Comparison of ENCODE assay signal across 8 cellular contexts in genomic region chr16:50644730-50645129, GRCh38. TPM values are rescaled to one million over a fixed set of nuclear protein-coding genes. Genes with fewer than 3 reads are reported as not detected.
A peak's percentile ranks its signal among the peaks of the same experiment; 100 is the strongest.
DNase-seq lines count a peak whose midpoint lies in the region; ATAC-seq and TF ChIP-seq lines count a peak whose summit lies in the region.

No MANE protein-coding gene starts in this region.

- H3K79me1 ChIP-seq in IMR-90 (ENCODE audit: low read depth in 1 of 2, low read length in 2 of 2), result no peaks in the 10 kb centered on the region

- no peak overlapping the region for H3K23ac ChIP-seq in IMR-90 (ENCODE audit: low read depth, low read length)

- H3K9me1 ChIP-seq in IMR-90 (ENCODE audit: insufficient read depth, low read length), result no peaks in the 10 kb centered on the region

- TF ChIP-seq RAD21 in IMR-90 (IDR thresholded peaks at IDR 0.05; ENCODE audit: low read length), result peak; percentile 20; the same call in 1 of the 2 replicates

- H3K36me3 ChIP-seq in CD8-positive, alpha-beta T cell (ENCODE audit: insufficient read depth, low read length), result no peaks in the 10 kb centered on the region
- H3K36me3 ChIP-seq in IMR-90 (ENCODE audit: control insufficient read depth, insufficient read depth, low read length) (no peaks in the 10 kb centered on the region), stomach (peaks cover 0 to 22% (median 0%) of the 10 kb centered on the region in 4 donors)

- H2AK5ac ChIP-seq in IMR-90 (ENCODE audit: low read depth, low read length), result no peak overlapping the region

- ATAC-seq in CD8-positive, alpha-beta T cell, result peak; percentile 77
- ATAC-seq in IMR-90 (ENCODE audit: low read depth) (no peak), left ventricle myocardium superior (peak; percentile 68), GM18520 (IDR thresholded peaks at IDR 0.05; ENCODE audit: unreplicated experiment) (no peak)

- H4K8ac ChIP-seq in IMR-90 (ENCODE audit: low read depth in 2 of 2, low read length in 2 of 2), result no peak overlapping the region

- no peak overlapping the region for H3K4me2 ChIP-seq in IMR-90 (ENCODE audit: low read depth, low read length)

- H4K5ac ChIP-seq in IMR-90 (ENCODE audit: low read depth, low read length), result no peak overlapping the region

- TF ChIP-seq CTCF in CD8-positive, alpha-beta T cell (IDR thresholded peaks at IDR 0.05), result peak; percentile 46
- TF ChIP-seq CTCF in IMR-90 (conservative IDR thresholded peaks at IDR 0.05; ENCODE audit: low read depth, low read length) (0 out of 2 replicates have a peak, but pooled peaks have one; percentile 7), stomach (IDR thresholded peaks at IDR 0.05) (peak in 5 of 7 experiments; percentile 7 to 31 (median 21))

- no peak overlapping the region for H2BK20ac ChIP-seq in IMR-90 (ENCODE audit: low read depth, low read length)

- no peak overlapping the region for H4K91ac ChIP-seq in IMR-90 (ENCODE audit: insufficient read depth, low read depth, low read length)

- WGBS in IMR-90 (ENCODE audit: extremely low coverage in 2 of 2, insufficient read length in 1 of 2), 2 experiments, result 15% methylated on average over 2 of the region's 6 CpGs; no CpG with 5 or more reads in 1 of the 2 experiments
- 25 to 41% (median 36%) methylated on average over 6 of the region's 6 CpGs for WGBS in stomach, 5 donors

- H3K36me3 Mint-ChIP-seq in CD8-positive, alpha-beta T cell, result peaks cover 2% of the 10 kb centered on the region
- H3K36me3 Mint-ChIP-seq in activated naive CD4-positive, alpha-beta T cell treated with anti-CD3 and anti-CD28 coated beads for 36 hours (ENCODE audit: low read depth), result no peaks in the 10 kb centered on the region

- no peak overlapping the region for H2BK15ac ChIP-seq in IMR-90 (ENCODE audit: low read depth, low read length)

- CTCF ChIA-PET in CD8-positive, alpha-beta T cell (lab: Charles Lee), result interaction anchor here (0.8 to 1.7 kb wide), 12 partner anchors 9 to 578 kb away, joined by 3 to 11 read pairs (median 3); partner anchors contain the start of gene HEATR3
- CTCF ChIA-PET in IMR-90 (lab: Yijun Ruan, JAX), result interaction anchor here (1.8 kb wide), 1 partner anchor 21 kb away, joined by 5 read pairs; no protein-coding TSS in a partner anchor
- CTCF ChIA-PET in activated naive CD4-positive, alpha-beta T cell treated with anti-CD3 and anti-CD28 coated beads for 36 hours (lab: Charles Lee), result interaction anchor here (0.6 to 1.6 kb wide), 10 partner anchors 9 to 1136 kb away, joined by 3 to 6 read pairs (median 3); no protein-coding TSS in a partner anchor

- in situ Hi-C loops in IMR-90 (cut with MboI; ENCODE audit: low sequenced_read_pairs), result no loop called here

- peaks cover 5% of the 10 kb centered on the region for H3K4me1 Mint-ChIP-seq in CD8-positive, alpha-beta T cell (ENCODE audit: low read depth)
- H3K4me1 Mint-ChIP-seq in activated naive CD4-positive, alpha-beta T cell treated with anti-CD3 and anti-CD28 coated beads for 36 hours (ENCODE audit: low read depth), result peaks cover 2% of the 10 kb centered on the region

- H3K9me3 Mint-ChIP-seq in CD8-positive, alpha-beta T cell, result no peaks in the 10 kb centered on the region
- H3K9me3 Mint-ChIP-seq in activated naive CD4-positive, alpha-beta T cell treated with anti-CD3 and anti-CD28 coated beads for 36 hours, result no peaks in the 10 kb centered on the region

- no peak overlapping the region for H3K4me3 ChIP-seq in CD8-positive, alpha-beta T cell (ENCODE audit: low read depth, low read length)
- no peak overlapping the region for H3K4me3 ChIP-seq in IMR-90 (ENCODE audit: insufficient read depth, low read depth, low read length)
- H3K4me3 ChIP-seq in stomach, result no peak overlapping the region

- no peak overlapping the region for H3K9ac ChIP-seq in IMR-90 (ENCODE audit: low read depth, low read length)

- no peak for TF ChIP-seq EP300 in stomach (IDR thresholded peaks at IDR 0.05)

- no peak overlapping the region for H3K14ac ChIP-seq in IMR-90 (replicated peaks; ENCODE audit: low read depth, low read length)

- H3K4me3 Mint-ChIP-seq in CD8-positive, alpha-beta T cell, result no peak overlapping the region
- H3K4me3 Mint-ChIP-seq in activated naive CD4-positive, alpha-beta T cell treated with anti-CD3 and anti-CD28 coated beads for 36 hours, result no peak overlapping the region

- POLR2A ChIA-PET in CD8-positive, alpha-beta T cell (lab: Charles Lee), result no interaction called here
- POLR2A ChIA-PET in IMR-90 (lab: Charles Lee; ENCODE audit: unreplicated experiment), result no interaction called here

- no peak overlapping the region for H3K27ac ChIP-seq in CD8-positive, alpha-beta T cell (ENCODE audit: low read depth, low read length)
- no peak overlapping the region for H3K27ac ChIP-seq in IMR-90 (ENCODE audit: insufficient read depth, low read length)
- no peak overlapping the region for H3K27ac ChIP-seq in stomach

- BruUV-seq in IMR-90 (replicated peaks; lab: Mats Ljungman, UMichigan), result no TSS peak

- no peak overlapping the region for H3K27ac Mint-ChIP-seq in CD8-positive, alpha-beta T cell
- no peak overlapping the region for H3K27ac Mint-ChIP-seq in activated naive CD4-positive, alpha-beta T cell treated with anti-CD3 and anti-CD28 coated beads for 36 hours

- no peak overlapping the region for H3K56ac ChIP-seq in IMR-90 (ENCODE audit: extremely low read depth, insufficient read depth, low read length)

- H3K9me3 ChIP-seq in CD8-positive, alpha-beta T cell (ENCODE audit: low read length), result no peaks in the 10 kb centered on the region
- no peaks in the 10 kb centered on the region for H3K9me3 ChIP-seq in IMR-90 (ENCODE audit: control insufficient read depth, insufficient read depth, low read length)
- H3K9me3 ChIP-seq in stomach, result no peaks in the 10 kb centered on the region

- no peak overlapping the region for H3K18ac ChIP-seq in IMR-90 (ENCODE audit: low read depth, low read length)

- no peaks in the 10 kb centered on the region for H3K4me1 ChIP-seq in CD8-positive, alpha-beta T cell (ENCODE audit: insufficient read depth, low read length)
- no peaks in the 10 kb centered on the region for H3K4me1 ChIP-seq in IMR-90 (ENCODE audit: control insufficient read depth, insufficient read depth, low read length)
- peaks cover 0 to 6% (median 0%) of the 10 kb centered on the region in 4 donors for H3K4me1 ChIP-seq in stomach

- H2BK5ac ChIP-seq in IMR-90 (ENCODE audit: low read depth, low read length, poor library complexity, severe bottlenecking), result no peak overlapping the region

- no peak overlapping the region for H2BK120ac ChIP-seq in IMR-90 (ENCODE audit: low read depth, low read length)

- intact Hi-C loops in CD8-positive, alpha-beta T cell (cut with DNase I, micrococcal nuclease), result loop anchor here (1.0 to 5.0 kb wide), 2 partner anchors 317 to 318 kb away; no protein-coding TSS in a partner anchor
- intact Hi-C loops in IMR-90 (cut with micrococcal nuclease), result no loop called here
- intact Hi-C loops in activated naive CD4-positive, alpha-beta T cell treated with anti-CD3 and anti-CD28 coated beads for 36 hours (cut with micrococcal nuclease), result loop anchor here (1.0 to 5.0 kb wide), 3 partner anchors 97 to 432 kb away; partner anchors contain the start of gene NKD1
- intact Hi-C loops in left ventricle myocardium superior (cut with micrococcal nuclease), result no loop called here
- intact Hi-C loops in stomach (cut with DNase I; ENCODE audit: low total_unique reads), result no loop called here

- H2AFZ ChIP-seq in IMR-90 (replicated peaks; ENCODE audit: low read length, poor library complexity), result no peak overlapping the region

- peak in 6 of 7 experiments; percentile 12 to 69 (median 42) for DNase-seq in CD8-positive, alpha-beta T cell
- DNase-seq in IMR-90 (no peak), left ventricle myocardium superior (no peak), stomach (peak; percentile 31), GDM1 (lab: John Stamatoyannopoulos, UW) (no peak), DMS153 (lab: John Stamatoyannopoulos, UW) (no peak)
- DNase-seq in activated naive CD4-positive, alpha-beta T cell treated with anti-CD3 and anti-CD28 coated beads for 36 hours, result peak; percentile 67

- no peak overlapping the region for H2AK9ac ChIP-seq in IMR-90 (replicated peaks; ENCODE audit: low read depth, low read length, poor library complexity)

- H3K27me3 ChIP-seq in CD8-positive, alpha-beta T cell (ENCODE audit: insufficient read depth, low read length), result no peaks in the 10 kb centered on the region
- H3K27me3 ChIP-seq in IMR-90 (ENCODE audit: control insufficient read depth, insufficient read depth, low read length), result peaks cover 20% of the 10 kb centered on the region
- no peaks in the 10 kb centered on the region for H3K27me3 ChIP-seq in stomach

- peaks cover 2% of the 10 kb centered on the region for H3K27me3 Mint-ChIP-seq in CD8-positive, alpha-beta T cell (ENCODE audit: low read depth)
- H3K27me3 Mint-ChIP-seq in activated naive CD4-positive, alpha-beta T cell treated with anti-CD3 and anti-CD28 coated beads for 36 hours (ENCODE audit: low read depth), result no peaks in the 10 kb centered on the region

- dilution Hi-C loops in IMR-90 (cut with HindIII; ENCODE audit: low sequenced_read_pairs, unreplicated experiment), result no loop called here

- no peaks in the 10 kb centered on the region for H4K20me1 ChIP-seq in IMR-90 (ENCODE audit: insufficient read depth, low read length)

- TF ChIP-seq POLR2A in IMR-90 (IDR thresholded peaks at IDR 0.05; ENCODE audit: low read depth, low read length) (no peak), stomach (IDR thresholded peaks at IDR 0.05) (no peak)

- H3K4ac ChIP-seq in IMR-90 (ENCODE audit: low read depth, low read length), result no peak overlapping the region

TF ChIP-seq in IMR-90, 13 proteins besides CTCF, POLR2A, EP300 and RAD21 (continues in another document):
- no peak for TF ChIP-seq RCOR1 (IDR thresholded peaks at IDR 0.05; ENCODE audit: insufficient replicate concordance, low read length)
- no peak for TF ChIP-seq CHD1 (IDR thresholded peaks at IDR 0.05; ENCODE audit: low read depth, low read length)

RNA-seq across cellular contexts. Expression of gene SNX20, which starts 36.4 kb away (rescaled TPM):
- 10 to 100 TPM; 18.6 to 20.1 TPM for total RNA-seq in CD8-positive, alpha-beta T cell
- total RNA-seq in IMR-90 (2012; rRNA removed) (not detected in 2 replicates), left ventricle myocardium superior (0.72 TPM), stomach (1 to 10 TPM in 2 of 5 donors, under 1 TPM in 2, not detected in 1; 0.29 to 7.4 (median 1.0) TPM)
- polyA plus RNA-seq in IMR-90 (2012; rRNA removed) (not detected in 2 replicates), stomach (1 to 10 TPM; 1.0 to 1.4 (median 1.1) TPM)
- polyA plus RNA-seq in IMR-90 (2012; cell fraction: cytosol; rRNA removed), result not detected in 2 replicates
- polyA plus RNA-seq in IMR-90 (2012; cell fraction: nucleus; rRNA removed; ENCODE audit: low replicate concordance), result not detected in 2 replicates
- total RNA-seq in activated naive CD4-positive, alpha-beta T cell treated with anti-CD3 and anti-CD28 coated beads for 36 hours, result 10 to 100 TPM; 29.6 to 30.3 TPM

RNA-seq across cellular contexts. Expression of gene NOD2, which starts 48.7 kb away (rescaled TPM):
- total RNA-seq in CD8-positive, alpha-beta T cell, result under 1 TPM; 0.86 to 0.90 TPM
- total RNA-seq in IMR-90 (2012; rRNA removed) (not detected in 2 replicates), left ventricle myocardium superior (0.45 TPM), stomach (1 to 10 TPM in 4 of 5 donors, not detected in 1; 1.8 to 6.2 (median 3.5) TPM)
- polyA plus RNA-seq in IMR-90 (2012; rRNA removed) (not detected in 2 replicates), stomach (1 to 10 TPM in 1 of 3 donors, under 1 TPM in 2; 0.56 to 3.7 (median 0.61) TPM)
- not detected in 2 replicates for polyA plus RNA-seq in IMR-90 (2012; cell fraction: cytosol; rRNA removed)
- 0.01 TPM in 1 of 2 replicates, not detected in the other for polyA plus RNA-seq in IMR-90 (2012; cell fraction: nucleus; rRNA removed; ENCODE audit: low replicate concordance)
- total RNA-seq in activated naive CD4-positive, alpha-beta T cell treated with anti-CD3 and anti-CD28 coated beads for 36 hours, result 1 to 10 TPM; 1.2 to 1.7 TPM

Comparison
In these comparisons a context has a peak if more than half of its experiments do, and no peak if none do; other contexts are left out.
1. ATAC-seq: peak in CD8-positive, alpha-beta T cell (single experiment) and left ventricle myocardium superior (single experiment); none in IMR-90 (single experiment) and GM18520 (single experiment).
2. DNase-seq: peak in CD8-positive, alpha-beta T cell (6 of 7), activated naive CD4-positive, alpha-beta T cell treated with anti-CD3 and anti-CD28 coated beads for 36 hours (single experiment) and stomach (single experiment); none in IMR-90 (single experiment), left ventricle myocardium superior (single experiment), GDM1 (single experiment) and DMS153 (single experiment).
3. intact Hi-C loops: an anchor here in CD8-positive, alpha-beta T cell (1.0 to 5.0 kb wide) and activated naive CD4-positive, alpha-beta T cell treated with anti-CD3 and anti-CD28 coated beads for 36 hours (1.0 to 5.0 kb wide); none called in IMR-90, left ventricle myocardium superior and stomach.
4. Peak in every context shown above with its lines, with median percentiles within 50 percentile points of each other: CTCF ChIP-seq.